17 cellular contexts compared by ENCODE assay signal in the genomic region with DNA sequence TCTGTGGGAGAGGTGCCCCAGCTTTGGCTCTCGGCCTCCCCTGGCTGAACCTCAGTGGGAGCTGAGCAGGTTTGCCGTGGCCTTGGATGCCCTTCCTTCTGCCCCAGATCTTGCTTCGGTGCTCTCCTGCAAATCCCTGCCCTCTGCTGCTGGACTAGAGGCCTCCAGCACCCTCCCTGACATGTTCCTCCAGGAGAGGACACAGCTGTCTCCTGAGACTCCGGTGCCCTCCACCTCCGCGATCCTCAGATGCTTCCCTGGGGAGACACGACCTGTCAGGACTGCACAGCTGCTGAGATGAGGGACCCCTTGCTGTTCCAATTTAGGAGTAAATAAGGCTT. TPM values are rescaled to one million over a fixed set of nuclear protein-coding genes. Genes with fewer than 3 reads are reported as not detected.
A peak's percentile ranks its signal among the peaks of the same experiment; 100 is the strongest.
DNase-seq lines count a peak whose midpoint lies in the region; ATAC-seq, FAIRE-seq and TF ChIP-seq lines count a peak whose summit lies in the region.
"Had no signal": no experiment of that assay in that cellular context is flagged by ENCODE, and none has a peak within 500 bp of the region (broad histone marks: within the 10 kb centered on the region; RNA-seq: fewer than 3 reads in every experiment).

No MANE protein-coding gene starts in this region.

- 0 out of 2 replicates have a peak, but pooled peaks have one; percentile 10 for ATAC-seq in HCT116
- ATAC-seq in K562: no peak

- TF ChIP-seq POLR2A in HCT116 (IDR thresholded peaks at IDR 0.05; ENCODE audit: borderline replicate concordance, extremely low read depth, insufficient read depth, insufficient read length) (no peak), K562 (conservative IDR thresholded peaks at IDR 0.05) (no peak), erythroblast (IDR thresholded peaks at IDR 0.05; ENCODE audit: low read length) (no peak)

- H3K9me2 ChIP-seq in HCT116 (ENCODE audit: insufficient read depth): no peaks in the 10 kb centered on the region

- TF ChIP-seq RAD21 in HCT116 (IDR thresholded peaks at IDR 0.05; ENCODE audit: low read depth) (no peak), K562 (CRISPR knock-in tag; conservative IDR thresholded peaks at IDR 0.05 in 1 of 2, IDR thresholded peaks at IDR 0.05 in 1 of 2) (no peak)

- no peak for FAIRE-seq in K562 (lab: Jason Lieb, UNC)

- no peak for TF ChIP-seq CTCF in HCT116 (IDR thresholded peaks at IDR 0.05 in 2 of 3, conservative IDR thresholded peaks at IDR 0.05 in 1 of 3; ENCODE audit: borderline replicate concordance in 1 of 3, insufficient read depth in 1 of 3, low read depth in 2 of 3, low read length in 2 of 3)
- TF ChIP-seq CTCF in K562 (IDR thresholded peaks at IDR 0.05 in 2 of 3, conservative IDR thresholded peaks at IDR 0.05 in 1 of 3; ENCODE audit: insufficient read depth in 2 of 3, low read depth in 1 of 3, low read length in 3 of 3): no peak
- TF ChIP-seq CTCF in osteoblast (IDR thresholded peaks at IDR 0.05; ENCODE audit: extremely low read depth, low read depth, low read length): no peak

- H3K4me2 ChIP-seq in HCT116 (ENCODE audit: low read length) (peak overlapping the region; percentile 26), K562 (ENCODE audit: insufficient read depth, low read length) (peak overlapping the region; percentile 69; the same call in 1 of the 2 replicates), osteoblast (ENCODE audit: insufficient read depth, low read length) (no peak overlapping the region)

- intact Hi-C loops in HCT116 (cut with micrococcal nuclease) (no loop called here), K562 (cut with micrococcal nuclease) (no loop called here)

- H3K9me3 ChIP-seq in HCT116 (ENCODE audit: control insufficient read depth in 1 of 2, insufficient read depth in 1 of 2, low read depth in 1 of 2, low read length in 2 of 2) (no peaks in the 10 kb centered on the region), K562 (replicated peaks; ENCODE audit: control insufficient read depth, insufficient read depth, low read depth, low read length) (peaks cover 1% of the 10 kb centered on the region; the same call in 1 of the 2 replicates), osteoblast (ENCODE audit: low read depth, low read length) (no peaks in the 10 kb centered on the region)

- peak; percentile 3 for DNase-seq in GM03348 (ENCODE audit: low spot score)
- no peak for DNase-seq in HCT116 (ENCODE audit: low read depth, low spot score)
- DNase-seq in K562 (ENCODE audit: extremely low read depth in 1 of 4, low spot score in 3 of 4): no peak
- DNase-seq in osteoblast (ENCODE audit: insufficient read length, low spot score, missing footprints): no peak
- no peak for DNase-seq in ecto neural progenitor cell (ENCODE audit: low spot score)
- no peak for DNase-seq in cortex of kidney (lab: John Stamatoyannopoulos, UW)
- DNase-seq in erythroblast (lab: John Stamatoyannopoulos, UW): no peak
- DNase-seq in AML-193 (lab: John Stamatoyannopoulos, UW): no peak
- DNase-seq: KG1, NCI-H1048, NCI-H345, NCI-H526 treated with DMSO at 0.1 percent for 48 hours had no signal

- H3K27ac ChIP-seq in HCT116 (ENCODE audit: low read depth, low read length) (no peak overlapping the region), K562 (ENCODE audit: extremely low read depth, low read depth, low read length) (0 out of 3 replicates have a peak overlapping the region, but pooled peaks have one; percentile 20), osteoblast (ENCODE audit: low read depth, low read length) (no peak overlapping the region)

- no peak overlapping the region for H3K4me3 ChIP-seq in HCT116 (replicated peaks in 1 of 2; ENCODE audit: low read depth in 1 of 2, low read length in 2 of 2)
- no peak overlapping the region for H3K4me3 ChIP-seq in K562
- H3K4me3 ChIP-seq in osteoblast (ENCODE audit: insufficient read depth, low read length): no peak overlapping the region

- BruUV-seq in HCT116 (replicated peaks; lab: Mats Ljungman, UMichigan): no TSS peak
- BruUV-seq in K562 (replicated peaks; lab: Mats Ljungman, UMichigan): no TSS peak

- no peaks in the 10 kb centered on the region for H3K79me2 ChIP-seq in HCT116 (ENCODE audit: insufficient read depth, low read length)
- H3K79me2 ChIP-seq in K562 (ENCODE audit: control insufficient read depth, insufficient read depth, low read length): no peaks in the 10 kb centered on the region
- H3K79me2 ChIP-seq in osteoblast (ENCODE audit: insufficient read depth, low read length): no peaks in the 10 kb centered on the region

- no peaks in the 10 kb centered on the region for H3K9me1 ChIP-seq in K562 (ENCODE audit: control insufficient read depth, insufficient read depth, low read length)

- POLR2A ChIA-PET in HCT116 (lab: Charles Lee): no interaction called here
- POLR2A ChIA-PET in K562 (lab: Yijun Ruan, JAX): interaction anchor here (0.7 to 1.9 kb wide), 4 partner anchors 30 to 87 kb away, joined by 3 to 7 read pairs (median 4); no protein-coding TSS in a partner anchor

- no peak overlapping the region for H2AFZ ChIP-seq in HCT116 (ENCODE audit: low read depth, low read length, poor library complexity, severe bottlenecking)
- peak overlapping the region; percentile 74 for H2AFZ ChIP-seq in K562 (ENCODE audit: low read depth, low read length)
- H2AFZ ChIP-seq in osteoblast (ENCODE audit: low read length): peak overlapping the region; percentile 50

- H4K20me1 ChIP-seq in HCT116 (ENCODE audit: insufficient read depth) (no peaks in the 10 kb centered on the region), K562 (replicated peaks; ENCODE audit: control insufficient read depth, insufficient read depth, low read length) (no peaks in the 10 kb centered on the region), osteoblast (ENCODE audit: insufficient read depth, low read length) (no peaks in the 10 kb centered on the region)

- H3K9ac ChIP-seq in HCT116 (ENCODE audit: low read length) (no peak overlapping the region), K562 (ENCODE audit: insufficient read depth in 1 of 2, low read depth in 2 of 2, low read length in 2 of 2) (peak overlapping the region in 1 of 2 experiments; percentile 59; a peak in 2 of 4 replicates)

- no peaks in the 10 kb centered on the region for H3K36me3 ChIP-seq in HCT116 (ENCODE audit: control insufficient read depth in 1 of 2, insufficient read depth in 2 of 2, low read length in 2 of 2)
- H3K36me3 ChIP-seq in K562 (ENCODE audit: control insufficient read depth, insufficient read depth, low read length): no peaks in the 10 kb centered on the region
- no peaks in the 10 kb centered on the region for H3K36me3 ChIP-seq in osteoblast (ENCODE audit: insufficient read depth, low read length)

- in situ Hi-C loops in K562 (cut with MboI): no loop called here

- TF ChIP-seq EP300 in K562 (IDR thresholded peaks at IDR 0.05; ENCODE audit: low read length): no peak

- H3K4me1 ChIP-seq in HCT116 (ENCODE audit: control insufficient read depth in 1 of 2, insufficient read depth in 2 of 2, low read length in 2 of 2) (peaks cover 11 to 32% of the 10 kb centered on the region in 2 experiments), K562 (replicated peaks in 1 of 2; ENCODE audit: control insufficient read depth in 2 of 2, insufficient read depth in 2 of 2, low read length in 2 of 2) (peaks cover 26 to 31% of the 10 kb centered on the region in 2 experiments), osteoblast (ENCODE audit: insufficient read depth, low read length) (peaks cover 19% of the 10 kb centered on the region)

- no peaks in the 10 kb centered on the region for H3K27me3 ChIP-seq in HCT116 (ENCODE audit: insufficient read depth, low read length)
- no peaks in the 10 kb centered on the region for H3K27me3 ChIP-seq in K562 (ENCODE audit: control insufficient read depth in 2 of 2, insufficient read depth in 2 of 2, low read length in 2 of 2)
- no peaks in the 10 kb centered on the region for H3K27me3 ChIP-seq in osteoblast (ENCODE audit: insufficient read depth, low read length)

- CTCF ChIA-PET in HCT116 (lab: Charles Lee) (no interaction called here), K562 (lab: Yijun Ruan, JAX; ENCODE audit: low intra/inter-chr PET ratio) (no interaction called here)

- WGBS in K562 (ENCODE audit: insufficient coverage, low coverage, missing lambda C conversion rate): 51% methylated on average over 6 of the region's 7 CpGs

- RAD21 ChIA-PET in HCT116 (lab: Charles Lee; ENCODE audit: low non-redundant PET in 1 of 2, low total read pairs in 2 of 2, uncharacterized antibody in 2 of 2, unreplicated experiment in 2 of 2): no interaction called here

RNA-seq across cellular contexts. Expression of a gene that starts 7.3 kb away (rescaled TPM):
- total RNA-seq in HCT116 (2021; ENCODE audit: unreplicated experiment) (0.22 TPM), K562 (2014; rRNA removed) (0.94 and 1.0 TPM in 2 replicates), K562 (2014; rRNA removed; fragmentation: Illumina TruSeq; extraction: Trizol) (0.44 and 2.3 TPM in 2 replicates), K562 (2015; rRNA removed; fragmentation: Illumina TruSeq; extraction: Trizol) (0.45 and 0.65 TPM in 2 replicates), K562 (2021) (4.7 and 6.8 TPM in 2 replicates), osteoblast (not detected in 2 replicates)
- 0.10 and 0.21 TPM in 2 replicates for polyA plus RNA-seq in HCT116 (2012)
- 26.6 and 60.2 TPM in 2 replicates for total RNA-seq in K562 (2011; cell fraction: chromatin; rRNA removed; ENCODE audit: low replicate concordance)
- 32.0 and 34.7 TPM in 2 replicates for total RNA-seq in K562 (2011; cell fraction: nucleolus; rRNA removed)
- 22.7 and 29.8 TPM in 2 replicates for total RNA-seq in K562 (2011; cell fraction: nucleoplasm; rRNA removed)
- polyA plus RNA-seq in K562 (2011; rRNA removed) (3.4 and 6.9 TPM in 2 replicates), K562 (2014; fragmentation: Illumina TruSeq; extraction: Trizol) (0.56 and 1.8 TPM in 2 replicates), K562 (2014; fragmentation: Nextera tagmentation; extraction: Ambion mirVana) (1 to 10 TPM; 2.5 to 2.8 TPM), K562 (2014; rRNA removed) (1.6 and 5.0 TPM in 2 replicates)
- polyA plus RNA-seq in K562 (2011; cell fraction: cytosol; rRNA removed): 0.65 and 1.6 TPM in 2 replicates
- polyA plus RNA-seq in K562 (2011; cell fraction: nucleus; rRNA removed): 39.8 and 97.5 TPM in 2 replicates
- 1.3 and 9.4 TPM in 2 replicates for polyA plus RNA-seq in K562 (2012)
- polyA minus RNA-seq in K562 (2011; rRNA and poly(A)+ RNA removed): 0.36 and 2.7 TPM in 2 replicates
- 8.7 TPM in 1 of 2 replicates, not detected in the other for polyA minus RNA-seq in K562 (2011; cell fraction: cytosol; rRNA and poly(A)+ RNA removed)
- polyA minus RNA-seq in K562 (2011; cell fraction: nucleus; rRNA and poly(A)+ RNA removed): 6.9 and 15.8 TPM in 2 replicates
- total RNA-seq: M059J, OCI-LY7, RPMI7951 had no signal
- polyA plus RNA-seq: AG04450, BJ had no signal

RNA-seq across cellular contexts. Expression of a gene that starts 50.9 kb away (rescaled TPM):
- total RNA-seq in HCT116 (2021; ENCODE audit: unreplicated experiment) (27.5 TPM), K562 (2014; rRNA removed) (10.4 and 12.3 TPM in 2 replicates), K562 (2014; rRNA removed; fragmentation: Illumina TruSeq; extraction: Trizol) (14.2 and 16.9 TPM in 2 replicates), K562 (2015; rRNA removed; fragmentation: Illumina TruSeq; extraction: Trizol) (11.5 and 12.1 TPM in 2 replicates), K562 (2021) (17.6 and 18.6 TPM in 2 replicates), osteoblast (1.1 and 1.5 TPM in 2 replicates)
- 8.5 and 13.5 TPM in 2 replicates for polyA plus RNA-seq in HCT116 (2012)
- total RNA-seq in K562 (2011; cell fraction: chromatin; rRNA removed; ENCODE audit: low replicate concordance): 12.0 and 31.2 TPM in 2 replicates
- total RNA-seq in K562 (2011; cell fraction: nucleolus; rRNA removed): 9.5 and 10.3 TPM in 2 replicates
- 20.5 and 28.5 TPM in 2 replicates for total RNA-seq in K562 (2011; cell fraction: nucleoplasm; rRNA removed)
- polyA plus RNA-seq in K562 (2011; rRNA removed) (15.8 and 18.5 TPM in 2 replicates), K562 (2014; fragmentation: Illumina TruSeq; extraction: Trizol) (20.3 and 21.9 TPM in 2 replicates), K562 (2014; fragmentation: Nextera tagmentation; extraction: Ambion mirVana) (10 to 100 TPM; 14.1 to 14.9 TPM), K562 (2014; rRNA removed) (10.9 and 13.2 TPM in 2 replicates)
- polyA plus RNA-seq in K562 (2011; cell fraction: cytosol; rRNA removed): 2.9 and 6.0 TPM in 2 replicates
- polyA plus RNA-seq in K562 (2011; cell fraction: nucleus; rRNA removed): 7.2 and 9.8 TPM in 2 replicates
- polyA plus RNA-seq in K562 (2012): 12.2 and 19.9 TPM in 2 replicates
- polyA minus RNA-seq in K562 (2011; rRNA and poly(A)+ RNA removed): 21.9 and 31.4 TPM in 2 replicates
- 4.9 and 6.4 TPM in 2 replicates for polyA minus RNA-seq in K562 (2011; cell fraction: cytosol; rRNA and poly(A)+ RNA removed)
- polyA minus RNA-seq in K562 (2011; cell fraction: nucleus; rRNA and poly(A)+ RNA removed): 12.3 and 21.2 TPM in 2 replicates
